Comparison of ENCODE assay signal across 8 cellular contexts in the genomic region with DNA sequence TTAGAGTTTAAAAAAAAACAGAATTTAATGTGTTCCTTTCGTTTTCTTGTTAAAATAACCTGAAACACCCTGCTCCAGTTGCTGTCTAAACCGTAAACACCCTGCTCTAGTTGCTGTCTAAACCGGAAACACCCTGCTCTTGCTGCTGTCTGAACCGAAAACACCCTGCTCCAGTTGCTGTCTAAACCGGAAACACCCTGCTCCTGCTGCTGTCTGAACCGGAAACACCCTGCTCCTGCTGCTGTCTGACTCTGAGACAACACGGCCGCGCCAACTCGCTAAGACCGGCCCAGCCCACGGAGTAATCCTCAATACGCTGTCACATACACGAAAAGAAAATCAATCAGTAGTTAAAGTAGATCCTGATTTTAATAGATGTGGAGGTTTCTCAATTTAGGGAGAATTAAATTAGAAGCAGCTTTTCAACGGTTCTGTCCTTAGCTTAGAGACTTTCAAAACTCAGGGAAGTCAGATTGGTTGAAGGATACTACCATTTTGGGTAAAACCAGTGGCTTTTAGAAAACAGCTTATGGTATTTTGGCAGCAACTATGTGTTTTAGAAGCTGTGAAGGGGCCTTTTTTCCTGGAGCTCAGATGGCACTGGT.
DNase-seq lines count a peak whose midpoint lies in the region; ATAC-seq, FAIRE-seq and TF ChIP-seq lines count a peak whose summit lies in the region.

No MANE protein-coding gene starts in this region.

- H3K4me3 ChIP-seq in dorsolateral prefrontal cortex (no peak overlapping the region), neural progenitor cell (no peak overlapping the region)

- H3F3A ChIP-seq in neural progenitor cell (ENCODE audit: low read depth), result no peaks in the 10 kb centered on the region

- peaks cover 19% of the 10 kb centered on the region for H3K4me1 Mint-ChIP-seq in activated CD4-positive, alpha-beta T cell treated with anti-CD3 and anti-CD28 coated beads for 36 hours
- peaks cover 53% of the 10 kb centered on the region for H3K4me1 Mint-ChIP-seq in neural progenitor cell

- H3K79me2 ChIP-seq in neural progenitor cell (ENCODE audit: low read depth), result no peaks in the 10 kb centered on the region

- no peaks in the 10 kb centered on the region for H3K9me3 ChIP-seq in neural progenitor cell (ENCODE audit: low read depth)

- peak; percentile 86 for DNase-seq in activated CD4-positive, alpha-beta T cell treated with anti-CD3 and anti-CD28 coated beads for 36 hours
- peak in 6 of 10 donors; percentile 28 to 52 (median 44) for DNase-seq in dorsolateral prefrontal cortex
- peak; percentile 19 for DNase-seq in neural progenitor cell (ENCODE audit: low spot score)
- DNase-seq in SHP77 (lab: John Stamatoyannopoulos, UW), result no peak
- DNase-seq in H54 (ENCODE audit: insufficient read length, low spot score), result no peak

- peak overlapping the region; percentile 65 for H3K4me3 Mint-ChIP-seq in activated CD4-positive, alpha-beta T cell treated with anti-CD3 and anti-CD28 coated beads for 36 hours
- H3K4me3 Mint-ChIP-seq in neural progenitor cell, result no peak overlapping the region

- H2AFZ ChIP-seq in neural progenitor cell (replicated peaks), result no peak overlapping the region

- FAIRE-seq in H54 (lab: Jason Lieb, UNC), result no peak

- H3K36me3 ChIP-seq in neural progenitor cell, result no peaks in the 10 kb centered on the region

- no peak for TF ChIP-seq POLR2A in H54 (IDR thresholded peaks at IDR 0.05; ENCODE audit: low read depth, low read length)

- TF ChIP-seq CTCF in dorsolateral prefrontal cortex (IDR thresholded peaks at IDR 0.05 in 54 of 56, conservative IDR thresholded peaks at IDR 0.05 in 2 of 56; ENCODE audit: low read depth in 1 of 56, partially characterized antibody in 56 of 56) (no peak), neural progenitor cell (IDR thresholded peaks at IDR 0.05) (no peak)

- peaks cover 11% of the 10 kb centered on the region for H3K9me3 Mint-ChIP-seq in activated CD4-positive, alpha-beta T cell treated with anti-CD3 and anti-CD28 coated beads for 36 hours (ENCODE audit: low read depth)
- H3K9me3 Mint-ChIP-seq in neural progenitor cell, result no peaks in the 10 kb centered on the region

- H3K4me1 ChIP-seq in neural progenitor cell, result peaks cover 18% of the 10 kb centered on the region

- H3K27ac ChIP-seq in dorsolateral prefrontal cortex (peak overlapping the region in 52 of 59 donors; percentile 1 to 83 (median 68)), neural progenitor cell (no peak overlapping the region), temporal lobe (ENCODE audit: low read depth, low read length) (peak overlapping the region; percentile 57)

- CTCF ChIA-PET in activated CD4-positive, alpha-beta T cell treated with anti-CD3 and anti-CD28 coated beads for 36 hours (lab: Charles Lee), result interaction anchor here (0.8 kb wide), 1 partner anchor 77 kb away, joined by 3 read pairs; no protein-coding TSS in a partner anchor

- H4K20me1 ChIP-seq in neural progenitor cell (ENCODE audit: low read depth), result no peaks in the 10 kb centered on the region

- intact Hi-C loops in activated CD4-positive, alpha-beta T cell treated with anti-CD3 and anti-CD28 coated beads for 36 hours (cut with DNase I, micrococcal nuclease), result loop anchor here (1.0 to 5.0 kb wide), 3 partner anchors 71 to 139 kb away; a partner anchor contains a TSS
- intact Hi-C loops in dorsolateral prefrontal cortex (cut with DNase I), result no loop called here

- H3K27me3 Mint-ChIP-seq in activated CD4-positive, alpha-beta T cell treated with anti-CD3 and anti-CD28 coated beads for 36 hours, result no peaks in the 10 kb centered on the region
- peaks cover 3% of the 10 kb centered on the region for H3K27me3 Mint-ChIP-seq in neural progenitor cell (ENCODE audit: insufficient read depth, low read depth)

- H3K27ac Mint-ChIP-seq in activated CD4-positive, alpha-beta T cell treated with anti-CD3 and anti-CD28 coated beads for 36 hours, result peak overlapping the region; percentile 98
- H3K27ac Mint-ChIP-seq in neural progenitor cell, result peak overlapping the region; percentile 89

- H3K9ac ChIP-seq in neural progenitor cell, result no peak overlapping the region

- ATAC-seq in GM19351 (IDR thresholded peaks at IDR 0.05; ENCODE audit: unreplicated experiment), result peak; percentile 97
- ATAC-seq in HG03354 (IDR thresholded peaks at IDR 0.05; ENCODE audit: poor library complexity, severe bottlenecking, unreplicated experiment), result peak; percentile 97
- ATAC-seq in activated CD4-positive, alpha-beta T cell treated with anti-CD3 and anti-CD28 coated beads for 36 hours, result peak; percentile 98

- H3K36me3 Mint-ChIP-seq in activated CD4-positive, alpha-beta T cell treated with anti-CD3 and anti-CD28 coated beads for 36 hours (ENCODE audit: low read depth), result peaks cover 13% of the 10 kb centered on the region
- peaks cover 17% of the 10 kb centered on the region for H3K36me3 Mint-ChIP-seq in neural progenitor cell

- H3K4me2 ChIP-seq in neural progenitor cell, result no peak overlapping the region

- H3K27me3 ChIP-seq in dorsolateral prefrontal cortex (no peaks in the 10 kb centered on the region), neural progenitor cell (no peaks in the 10 kb centered on the region)

- POLR2A ChIA-PET in activated CD4-positive, alpha-beta T cell treated with anti-CD3 and anti-CD28 coated beads for 36 hours (lab: Charles Lee), result interaction anchor here (0.5 kb wide), 1 partner anchor 146 kb away, joined by 11 read pairs; no protein-coding TSS in a partner anchor

Comparison
In these comparisons a context has a peak if more than half of its experiments do, and no peak if none do; other contexts are left out.
1. DNase-seq: peak in activated CD4-positive, alpha-beta T cell treated with anti-CD3 and anti-CD28 coated beads for 36 hours (single experiment), dorsolateral prefrontal cortex (6 of 10) and neural progenitor cell (single experiment); none in SHP77 (0 of 2) and H54 (single experiment).
2. intact Hi-C loops: an anchor here in activated CD4-positive, alpha-beta T cell treated with anti-CD3 and anti-CD28 coated beads for 36 hours (1.0 to 5.0 kb wide); none called in dorsolateral prefrontal cortex.
3. Peak in every context shown above with its lines, with median percentiles within 50 percentile points of each other: ATAC-seq.